21 cellular contexts compared by ENCODE assay signal in genomic region chr4:163157157-163157556, GRCh38. TPM values are rescaled to one million over a fixed set of nuclear protein-coding genes. Genes with fewer than 3 reads are reported as not detected.
DNase-seq lines count a peak whose midpoint lies in the region; ATAC-seq, FAIRE-seq and TF ChIP-seq lines count a peak whose summit lies in the region.
"Had no signal": no experiment of that assay in that cellular context is flagged by ENCODE, and none has a peak within 500 bp of the region (broad histone marks: within the 10 kb centered on the region; RNA-seq: fewer than 3 reads in every experiment).

No MANE protein-coding gene starts in this region.

- dilution Hi-C loops in mammary epithelial cell (cut with HindIII; ENCODE audit: low sequenced_read_pairs) = no loop called here

- in situ Hi-C loops in mammary epithelial cell (cut with MboI; ENCODE audit: low sequenced_read_pairs in 2 of 2) = no loop called here

- no peak overlapping the region for H2AFZ ChIP-seq in mammary epithelial cell (ENCODE audit: low read depth, low read length)

- peaks cover 4% of the 10 kb centered on the region for H3K36me3 ChIP-seq in mammary epithelial cell (ENCODE audit: insufficient read depth, low read length)

- no peak for FAIRE-seq in HTR-8/SVneo (lab: Jason Lieb, UNC)
- FAIRE-seq: RCC 7860, small intestine, urothelium cell line had no signal

- no peaks in the 10 kb centered on the region for H4K20me1 ChIP-seq in mammary epithelial cell (ENCODE audit: insufficient read depth, low read length)

- peak overlapping the region; percentile 74 for H3K9ac ChIP-seq in mammary epithelial cell (ENCODE audit: insufficient read depth, low read length)

- peak overlapping the region; percentile 86 for H3K4me2 ChIP-seq in mammary epithelial cell (ENCODE audit: insufficient read depth, low read depth, low read length)

- TF ChIP-seq CTCF in AG04449 (IDR thresholded peaks at IDR 0.05; ENCODE audit: insufficient read depth, low read length, missing control alignments) (no peak), mammary epithelial cell (conservative IDR thresholded peaks at IDR 0.05 in 1 of 2, IDR thresholded peaks at IDR 0.05 in 1 of 2; ENCODE audit: extremely low read depth in 1 of 2, insufficient read depth in 1 of 2, low read depth in 1 of 2, low read length in 2 of 2) (no peak), GM10248 (IDR thresholded peaks at IDR 0.05; ENCODE audit: control extremely low read depth, extremely low read depth, low read depth, missing control alignments) (no peak)

- no TSS peak for BruUV-seq in mammary epithelial cell (replicated peaks; lab: Mats Ljungman, UMichigan)

- CTCF ChIA-PET in AG04449 (lab: Yijun Ruan, JAX) (no interaction called here), mammary epithelial cell (lab: Charles Lee; ENCODE audit: low non-redundant PET) (no interaction called here), GM10248 (lab: Yijun Ruan, JAX) (no interaction called here)

- intact Hi-C loops in mammary epithelial cell (cut with micrococcal nuclease) = no loop called here

- H3K27me3 ChIP-seq in mammary epithelial cell (ENCODE audit: insufficient read depth, low read length) = no peaks in the 10 kb centered on the region
- H3K27me3 ChIP-seq: neutrophil had no signal

- DNase-seq in AG04449 (ENCODE audit: low read depth, low spot score) (peak; percentile 65), HTR-8/SVneo (ENCODE audit: insufficient read length, low spot score) (peak; percentile 9), mammary epithelial cell (peak; percentile 57), hepatic stellate cell (ENCODE audit: low spot score) (peak; percentile 60), RPMI8226 (no peak), GM10248 (ENCODE audit: extremely low spot score) (no peak)
- DNase-seq: ACHN; activated CD8-positive, alpha-beta memory T cell treated with anti-CD3 and anti-CD28 coated beads, Interleukin-2, amount 50 U/mL, for 4 hours; activated naive CD4-positive, alpha-beta T cell treated with anti-CD3 and anti-CD28 coated beads for 36 hours; erythroblast; NCI-H1930; NCI-H526 treated with DMSO at 0.1 percent for 48 hours; small intestine; stimulated activated naive CD8-positive, alpha-beta T cell treated with anti-CD3 and anti-CD28 coated beads, Interleukin-15, Interleukin-2, amounts not matched to agents 100 U/mL and 50 U/mL, for 24 hours; T-helper 1 cell had no signal

- H3K4me1 ChIP-seq in mammary epithelial cell (ENCODE audit: insufficient read depth, low read length) = peaks cover 6% of the 10 kb centered on the region

- H3K4me3 ChIP-seq in AG04449 (ENCODE audit: low read depth, low read length) (peak overlapping the region; percentile 21), mammary epithelial cell (replicated peaks in 1 of 3; ENCODE audit: insufficient read depth in 1 of 3, low read depth in 2 of 3, low read length in 3 of 3) (peak overlapping the region; percentile 24 to 82 (median 53))

- WGBS in mammary epithelial cell (ENCODE audit: low coverage, missing lambda C conversion rate) = 4% methylated on average over 4 of the region's 4 CpGs

- peak overlapping the region; percentile 93 for H3K27ac ChIP-seq in mammary epithelial cell (ENCODE audit: insufficient read depth, low read depth, low read length)
- H3K27ac ChIP-seq: neutrophil had no signal

- POLR2A ChIA-PET in AG04449 (lab: Yijun Ruan, JAX) = no interaction called here
- POLR2A ChIA-PET in GM10248 (lab: Yijun Ruan, JAX) = no interaction called here

- H3K79me2 ChIP-seq in mammary epithelial cell (ENCODE audit: insufficient read depth, low read length) = peaks cover 80% of the 10 kb centered on the region

- H3K9me3 ChIP-seq in mammary epithelial cell (replicated peaks; ENCODE audit: insufficient read depth, low read length) = no peaks in the 10 kb centered on the region
- H3K9me3 ChIP-seq: neutrophil had no signal

- ATAC-seq in HG03196 (IDR thresholded peaks at IDR 0.05; ENCODE audit: unreplicated experiment) (no peak), HG02623 (IDR thresholded peaks at IDR 0.05; ENCODE audit: unreplicated experiment) (no peak)
- ATAC-seq: activated CD4-positive, CD25-positive, alpha-beta regulatory T cell treated with anti-CD3 and anti-CD28 coated beads, Interleukin-2, amount 50 U/mL, for 24 hours; stimulated activated naive CD8-positive, alpha-beta T cell treated with anti-CD3 and anti-CD28 coated beads, Interleukin-15, Interleukin-2, amounts not matched to agents 100 U/mL and 50 U/mL, for 24 hours had no signal

RNA-seq across cellular contexts. Expression of gene NAF1, which starts 9.5 kb away (rescaled TPM):
- 10 to 100 TPM; 14.2 to 22.0 TPM for total RNA-seq in mammary epithelial cell
- 5.3 TPM for polyA plus RNA-seq in mammary epithelial cell
- polyA minus RNA-seq in mammary epithelial cell = 6.3 TPM

Comparison
In these comparisons a context has a peak if more than half of its experiments do, and no peak if none do; other contexts are left out.
1. DNase-seq: peak in AG04449 (single experiment), HTR-8/SVneo (single experiment), mammary epithelial cell (single experiment) and hepatic stellate cell (single experiment); none in RPMI8226 (single experiment) and GM10248 (single experiment).